ENCODE assay signal across 15 cellular contexts in genomic region chr14:57974896-57975295, GRCh38.
A peak's percentile ranks its signal among the peaks of the same experiment; 100 is the strongest.
DNase-seq lines count a peak whose midpoint lies in the region; ATAC-seq and TF ChIP-seq lines count a peak whose summit lies in the region.
"Had no signal": no experiment of that assay in that cellular context is flagged by ENCODE, and none has a peak within 500 bp of the region (broad histone marks: within the 10 kb centered on the region; RNA-seq: fewer than 3 reads in every experiment).

No MANE protein-coding gene starts in this region.

- H3K9me3 ChIP-seq in HUES48 (ENCODE audit: control insufficient read depth, insufficient read depth, low read length), result no peaks in the 10 kb centered on the region
- no peaks in the 10 kb centered on the region for H3K9me3 ChIP-seq in CD4-positive, alpha-beta memory T cell (ENCODE audit: control insufficient read depth in 1 of 2, low read length in 2 of 2)
- H3K9me3 ChIP-seq: BE2C had no signal

- peaks cover 21% of the 10 kb centered on the region for H3K9me2 ChIP-seq in GM23338 (ENCODE audit: insufficient read depth)

- H3K27ac ChIP-seq in GM23338 (ENCODE audit: low read depth), result no peak overlapping the region
- H3K27ac ChIP-seq in HUES48 (ENCODE audit: low read depth, low read length), result peak overlapping the region; percentile 34
- no peak overlapping the region for H3K27ac ChIP-seq in CD4-positive, alpha-beta memory T cell (ENCODE audit: low read depth, low read length)
- H3K27ac ChIP-seq: C4-2B had no signal

- H3K9ac ChIP-seq in HUES48 (ENCODE audit: low read depth, low read length), result no peak overlapping the region

- no peaks in the 10 kb centered on the region for H3K79me2 ChIP-seq in GM23338 (replicated peaks; ENCODE audit: insufficient read depth)

- H3K27me3 Mint-ChIP-seq in GM23338 (ENCODE audit: insufficient read depth, low read depth, poor library complexity), result no peaks in the 10 kb centered on the region
- peaks cover 1 to 2% of the 10 kb centered on the region in 2 donors for H3K27me3 Mint-ChIP-seq in CD4-positive, alpha-beta memory T cell

- H3K27me3 ChIP-seq in GM23338 (ENCODE audit: insufficient read depth) (no peaks in the 10 kb centered on the region), HUES48 (ENCODE audit: control insufficient read depth, insufficient read depth, low read length) (no peaks in the 10 kb centered on the region)
- H3K27me3 ChIP-seq in CD4-positive, alpha-beta memory T cell (ENCODE audit: insufficient read depth, low read length), result no peaks in the 10 kb centered on the region
- H3K27me3 ChIP-seq: BE2C had no signal

- DNase-seq in GM23338 (ENCODE audit: low spot score) (peak; percentile 24), NCI-H526 treated with DMSO at 0.1 percent for 48 hours (lab: John Stamatoyannopoulos, UW) (peak; percentile 51), epithelial cell of esophagus (ENCODE audit: low read depth) (peak; percentile 12)
- no peak for DNase-seq in CD4-positive, alpha-beta memory T cell
- DNase-seq: BE2C; CD8-positive, alpha-beta T cell; COR-L47; DND-41; GDM1; HCEC 1CT; HFFc6 had no signal

- H3K9me3 Mint-ChIP-seq in GM23338, result no peaks in the 10 kb centered on the region
- peaks cover 0 to 4% (median 0%) of the 10 kb centered on the region in 8 donors for H3K9me3 Mint-ChIP-seq in CD4-positive, alpha-beta memory T cell
- H3K9me3 Mint-ChIP-seq: CD8-positive, alpha-beta T cell had no signal

- H2AFZ ChIP-seq in GM23338, result no peak overlapping the region

- TF ChIP-seq CTCF in GM23338 (conservative IDR thresholded peaks at IDR 0.05; ENCODE audit: low read depth in 2 of 2) (no peak), epithelial cell of esophagus (IDR thresholded peaks at IDR 0.05; ENCODE audit: insufficient read depth, low read depth, low read length, missing control alignments) (no peak)

- H3K4me2 ChIP-seq in GM23338, result no peak overlapping the region; the same call in 1 of the 2 replicates

- CTCF ChIA-PET in CD4-positive, alpha-beta memory T cell (lab: Charles Lee; ENCODE audit: partially characterized antibody), result no interaction called here

- H3K27ac Mint-ChIP-seq in GM23338, result no peak overlapping the region
- no peak overlapping the region for H3K27ac Mint-ChIP-seq in CD4-positive, alpha-beta memory T cell
- H3K27ac Mint-ChIP-seq: CD8-positive, alpha-beta T cell; HFFc6 had no signal

- ATAC-seq in GM23338 (no peak), esophagus mucosa (no peak), GM18909 (IDR thresholded peaks at IDR 0.05; ENCODE audit: poor library complexity, unreplicated experiment) (no peak)
- ATAC-seq: CD8-positive, alpha-beta T cell had no signal

- POLR2A ChIA-PET in CD4-positive, alpha-beta memory T cell (lab: Charles Lee; ENCODE audit: partially characterized antibody), result no interaction called here

- H3K4me1 ChIP-seq in GM23338 (ENCODE audit: insufficient read depth) (peaks cover 11% of the 10 kb centered on the region; the same call in 1 of the 2 replicates), HUES48 (ENCODE audit: control insufficient read depth, insufficient read depth, low read length) (peaks cover 3% of the 10 kb centered on the region; the same call in 1 of the 2 replicates)
- no peaks in the 10 kb centered on the region for H3K4me1 ChIP-seq in CD4-positive, alpha-beta memory T cell (ENCODE audit: insufficient read depth, low read length)
- H3K4me1 ChIP-seq: BE2C had no signal

- no peaks in the 10 kb centered on the region for H3K36me3 Mint-ChIP-seq in GM23338 (ENCODE audit: low read depth)
- no peaks in the 10 kb centered on the region for H3K36me3 Mint-ChIP-seq in CD4-positive, alpha-beta memory T cell
- H3K36me3 Mint-ChIP-seq: CD8-positive, alpha-beta T cell had no signal

- intact Hi-C loops in CD4-positive, alpha-beta memory T cell (cut with micrococcal nuclease), result no loop called here

- peaks cover 13% of the 10 kb centered on the region for H3K4me1 Mint-ChIP-seq in GM23338
- no peaks in the 10 kb centered on the region for H3K4me1 Mint-ChIP-seq in CD4-positive, alpha-beta memory T cell

- no peak overlapping the region for H3K4me3 ChIP-seq in GM23338
- no peak overlapping the region for H3K4me3 ChIP-seq in HUES48 (ENCODE audit: low read depth, low read length)
- no peak overlapping the region for H3K4me3 ChIP-seq in epithelial cell of esophagus (ENCODE audit: low read length)
- no peak overlapping the region for H3K4me3 ChIP-seq in CD4-positive, alpha-beta memory T cell (ENCODE audit: low read length in 2 of 2)

- no peaks in the 10 kb centered on the region for H3F3A ChIP-seq in GM23338 (replicated peaks; ENCODE audit: low read depth)

- H3K36me3 ChIP-seq in GM23338 (ENCODE audit: insufficient read depth) (no peaks in the 10 kb centered on the region), HUES48 (ENCODE audit: control insufficient read depth, insufficient read depth, low read length) (no peaks in the 10 kb centered on the region)
- H3K36me3 ChIP-seq in CD4-positive, alpha-beta memory T cell (ENCODE audit: insufficient read depth, low read length), result no peaks in the 10 kb centered on the region
- H3K36me3 ChIP-seq: BE2C had no signal

- H4K20me1 ChIP-seq in GM23338 (replicated peaks; ENCODE audit: insufficient read depth), result no peaks in the 10 kb centered on the region

- no peak overlapping the region for H3K4me3 Mint-ChIP-seq in GM23338
- no peak overlapping the region for H3K4me3 Mint-ChIP-seq in CD4-positive, alpha-beta memory T cell
- H3K4me3 Mint-ChIP-seq: CD8-positive, alpha-beta T cell; HFFc6 had no signal

TF ChIP-seq in GM23338, 12 proteins besides CTCF, POLR2A, EP300 and RAD21:
- TF ChIP-seq, protein P1, sequence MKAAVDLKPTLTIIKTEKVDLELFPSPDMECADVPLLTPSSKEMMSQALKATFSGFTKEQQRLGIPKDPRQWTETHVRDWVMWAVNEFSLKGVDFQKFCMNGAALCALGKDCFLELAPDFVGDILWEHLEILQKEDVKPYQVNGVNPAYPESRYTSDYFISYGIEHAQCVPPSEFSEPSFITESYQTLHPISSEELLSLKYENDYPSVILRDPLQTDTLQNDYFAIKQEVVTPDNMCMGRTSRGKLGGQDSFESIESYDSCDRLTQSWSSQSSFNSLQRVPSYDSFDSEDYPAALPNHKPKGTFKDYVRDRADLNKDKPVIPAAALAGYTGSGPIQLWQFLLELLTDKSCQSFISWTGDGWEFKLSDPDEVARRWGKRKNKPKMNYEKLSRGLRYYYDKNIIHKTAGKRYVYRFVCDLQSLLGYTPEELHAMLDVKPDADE (IDR thresholded peaks at IDR 0.05), result no peak
- peak; percentile 21; the same call in 1 of the 2 replicates for TF ChIP-seq CREB1 (CRISPR knock-in tag; IDR thresholded peaks at IDR 0.05; ENCODE audit: low read depth)

Comparison
In these comparisons a context has a peak if more than half of its experiments do, and no peak if none do; other contexts are left out.
1. DNase-seq: peak in GM23338 (single experiment), NCI-H526 treated with DMSO at 0.1 percent for 48 hours (single experiment) and epithelial cell of esophagus (single experiment); none in CD4-positive, alpha-beta memory T cell (0 of 5).